19 cellular contexts compared by ENCODE assay signal in the genomic region with DNA sequence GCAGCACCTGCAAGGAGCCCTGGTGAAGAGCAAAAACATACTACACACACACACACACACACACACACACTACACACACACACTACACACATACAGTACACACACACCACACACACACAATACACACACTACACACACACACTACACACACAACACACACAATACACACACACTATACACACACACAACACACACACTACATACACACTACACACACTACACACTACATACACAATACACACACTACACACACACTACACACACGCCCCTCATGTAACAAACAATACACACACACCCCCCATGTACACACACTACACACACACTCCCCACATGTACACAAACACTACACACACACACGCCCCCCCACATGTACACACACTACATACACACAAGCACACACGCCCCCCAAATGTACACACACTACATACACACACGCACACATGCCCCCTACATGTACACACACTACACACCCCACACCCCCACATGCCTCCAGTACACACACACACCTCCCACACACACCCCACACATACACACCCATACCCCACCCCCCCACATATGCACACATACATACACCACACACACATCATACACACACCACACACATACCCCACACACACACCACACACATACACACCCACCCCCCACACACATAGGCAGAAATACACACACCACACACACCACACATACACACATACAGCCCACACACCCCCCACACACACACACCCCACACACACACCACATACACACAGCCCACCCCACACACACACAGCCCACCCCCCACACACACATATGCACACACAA. TPM values are rescaled to one million over a fixed set of nuclear protein-coding genes. Genes with fewer than 3 reads are reported as not detected.
"Had no signal": no experiment of that assay in that cellular context is flagged by ENCODE, and none has a peak within 500 bp of the region (broad histone marks: within the 10 kb centered on the region; RNA-seq: fewer than 3 reads in every experiment).

No MANE protein-coding gene starts in this region.

- FAIRE-seq: islet of Langerhans, pancreas had no signal

- H3K36me3 Mint-ChIP-seq: stimulated activated memory B cell treated with anti-CD40 and anti-IgM and Interleukin-4, amounts not matched to agents 10 μg/mL and 1 μg/mL and 100 μg/mL, for 72 hours had no signal

- H3K4me3 ChIP-seq: gastroesophageal sphincter, lung, pancreas, uterus had no signal

- H3K27ac ChIP-seq: gastroesophageal sphincter, pancreas, uterus had no signal

- H3K9me3 ChIP-seq: gastroesophageal sphincter, pancreas, uterus had no signal

- H3K4me3 Mint-ChIP-seq: activated CD4-positive, alpha-beta T cell treated with anti-CD3 and anti-CD28 coated beads, Interleukin-2, amount 10 ng/mL, durations not matched to agents 7 days and 5 days; activated naive CD8-positive, alpha-beta T cell treated with anti-CD3 and anti-CD28 coated beads, Interleukin-2, amount 50 U/mL, for 24 hours; effector memory CD8-positive, alpha-beta T cell; neural crest cell; stimulated activated memory B cell treated with anti-CD40 and anti-IgM and Interleukin-4, amounts not matched to agents 10 μg/mL and 1 μg/mL and 100 μg/mL, for 72 hours; T-helper 2 cell treated with Interferon-gamma antibody and Interleukin-4, amounts not matched to agents 5 μg/mL and 100 μg/mL, for 36 hours had no signal

- H3K27me3 ChIP-seq: gastroesophageal sphincter, pancreas, uterus had no signal

- H3K27ac Mint-ChIP-seq: activated CD4-positive, alpha-beta T cell treated with anti-CD3 and anti-CD28 coated beads, Interleukin-2, amount 10 ng/mL, durations not matched to agents 7 days and 5 days; activated naive CD8-positive, alpha-beta T cell treated with anti-CD3 and anti-CD28 coated beads, Interleukin-2, amount 50 U/mL, for 24 hours; effector memory CD8-positive, alpha-beta T cell; stimulated activated memory B cell treated with anti-CD40 and anti-IgM and Interleukin-4, amounts not matched to agents 10 μg/mL and 1 μg/mL and 100 μg/mL, for 72 hours; T-helper 2 cell treated with Interferon-gamma antibody and Interleukin-4, amounts not matched to agents 5 μg/mL and 100 μg/mL, for 36 hours had no signal

- H3K27me3 Mint-ChIP-seq: stimulated activated memory B cell treated with anti-CD40 and anti-IgM and Interleukin-4, amounts not matched to agents 10 μg/mL and 1 μg/mL and 100 μg/mL, for 72 hours had no signal

- H3K9me3 Mint-ChIP-seq: activated CD4-positive, alpha-beta T cell treated with anti-CD3 and anti-CD28 coated beads, Interleukin-2, amount 10 ng/mL, durations not matched to agents 7 days and 5 days; activated naive CD8-positive, alpha-beta T cell treated with anti-CD3 and anti-CD28 coated beads, Interleukin-2, amount 50 U/mL, for 24 hours; effector memory CD8-positive, alpha-beta T cell; neural crest cell; T-helper 2 cell treated with Interferon-gamma antibody and Interleukin-4, amounts not matched to agents 5 μg/mL and 100 μg/mL, for 36 hours had no signal

- ATAC-seq: activated naive CD8-positive, alpha-beta T cell treated with anti-CD3 and anti-CD28 coated beads, Interleukin-2, amount 50 U/mL, for 24 hours; effector memory CD8-positive, alpha-beta T cell; gastroesophageal sphincter; pancreas; stimulated activated memory B cell treated with anti-CD40 and anti-IgM and Interleukin-4, amounts not matched to agents 10 μg/mL and 1 μg/mL and 100 μg/mL, for 72 hours had no signal

- H3K36me3 ChIP-seq: gastroesophageal sphincter, pancreas, uterus had no signal

- H3K4me1 ChIP-seq: pancreas, uterus had no signal

- H3K4me1 Mint-ChIP-seq: activated CD4-positive, alpha-beta T cell treated with anti-CD3 and anti-CD28 coated beads, Interleukin-2, amount 10 ng/mL, durations not matched to agents 7 days and 5 days; activated naive CD8-positive, alpha-beta T cell treated with anti-CD3 and anti-CD28 coated beads, Interleukin-2, amount 50 U/mL, for 24 hours had no signal

- DNase-seq: activated CD4-positive, alpha-beta T cell treated with anti-CD3 and anti-CD28 coated beads, Interleukin-2, amount 10 ng/mL, durations not matched to agents 7 days and 5 days; activated CD8-positive, alpha-beta memory T cell treated with anti-CD3 and anti-CD28 coated beads, Interleukin-2, amount 50 U/mL, for 48 hours; activated naive CD4-positive, alpha-beta T cell; activated naive CD8-positive, alpha-beta T cell treated with anti-CD3 and anti-CD28 coated beads, Interleukin-2, amount 50 U/mL, for 24 hours; aorta; dermis blood vessel endothelial cell; effector memory CD8-positive, alpha-beta T cell; midbrain; retina; uterus had no signal

RNA-seq across cellular contexts. Expression of gene SLC2A5, which starts 9.3 kb away (rescaled TPM):
- total RNA-seq: activated CD4-positive, alpha-beta T cell treated with anti-CD3 and anti-CD28 coated beads, Interleukin-2, amount 10 ng/mL, durations not matched to agents 7 days and 5 days; neural crest cell had no signal

RNA-seq across cellular contexts. Expression of gene SLC2A7, which starts 33.9 kb away (rescaled TPM):
- total RNA-seq: activated CD4-positive, alpha-beta T cell treated with anti-CD3 and anti-CD28 coated beads, Interleukin-2, amount 10 ng/mL, durations not matched to agents 7 days and 5 days; aorta; chondrocyte; lung; myocyte; neural crest cell; pancreas; uterus had no signal
- polyA plus RNA-seq: aorta, pancreas had no signal
